Comparison of ENCODE assay signal across 2 cellular contexts in the genomic region with DNA sequence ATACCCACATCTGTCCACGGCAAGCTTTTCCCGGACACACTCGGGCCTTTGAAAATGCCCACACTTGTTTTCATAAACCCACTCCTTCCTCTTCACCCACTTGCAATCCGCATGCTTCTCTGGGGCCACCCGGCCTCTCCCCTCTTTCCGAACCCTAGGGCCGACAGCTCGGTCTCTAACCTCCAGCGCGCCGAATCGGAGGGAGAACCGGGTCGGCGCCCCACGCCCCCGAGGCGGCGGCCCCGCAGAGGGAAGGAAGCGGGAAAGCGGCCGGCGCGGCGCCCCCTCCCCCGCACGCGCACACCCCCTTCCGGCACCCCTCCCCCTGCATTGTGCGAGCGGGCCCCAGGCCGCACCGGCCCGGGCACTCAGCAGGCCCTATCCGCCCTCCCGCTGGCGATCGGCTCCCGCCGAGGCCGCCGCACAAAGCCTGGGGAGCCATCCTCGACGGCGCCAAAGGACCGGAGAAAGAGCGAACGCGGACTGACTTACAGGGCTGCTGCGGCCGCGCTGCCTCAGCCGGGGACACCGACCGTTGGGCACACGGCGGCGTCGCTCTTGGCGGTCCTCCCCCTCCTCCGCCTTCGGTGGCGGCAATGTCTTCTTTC.
TF ChIP-seq lines count a peak whose summit lies in the region.

No MANE protein-coding gene starts in this region.

TF ChIP-seq in WTC11, 78 proteins besides CTCF, POLR2A, EP300 and RAD21 (continued from another document and continues in another):
- TF ChIP-seq, protein P1, sequence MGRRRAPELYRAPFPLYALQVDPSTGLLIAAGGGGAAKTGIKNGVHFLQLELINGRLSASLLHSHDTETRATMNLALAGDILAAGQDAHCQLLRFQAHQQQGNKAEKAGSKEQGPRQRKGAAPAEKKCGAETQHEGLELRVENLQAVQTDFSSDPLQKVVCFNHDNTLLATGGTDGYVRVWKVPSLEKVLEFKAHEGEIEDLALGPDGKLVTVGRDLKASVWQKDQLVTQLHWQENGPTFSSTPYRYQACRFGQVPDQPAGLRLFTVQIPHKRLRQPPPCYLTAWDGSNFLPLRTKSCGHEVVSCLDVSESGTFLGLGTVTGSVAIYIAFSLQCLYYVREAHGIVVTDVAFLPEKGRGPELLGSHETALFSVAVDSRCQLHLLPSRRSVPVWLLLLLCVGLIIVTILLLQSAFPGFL (CRISPR knock-in tag; IDR thresholded peaks at IDR 0.05; ENCODE audit: borderline replicate concordance): no peak
- TF ChIP-seq, protein P2, sequence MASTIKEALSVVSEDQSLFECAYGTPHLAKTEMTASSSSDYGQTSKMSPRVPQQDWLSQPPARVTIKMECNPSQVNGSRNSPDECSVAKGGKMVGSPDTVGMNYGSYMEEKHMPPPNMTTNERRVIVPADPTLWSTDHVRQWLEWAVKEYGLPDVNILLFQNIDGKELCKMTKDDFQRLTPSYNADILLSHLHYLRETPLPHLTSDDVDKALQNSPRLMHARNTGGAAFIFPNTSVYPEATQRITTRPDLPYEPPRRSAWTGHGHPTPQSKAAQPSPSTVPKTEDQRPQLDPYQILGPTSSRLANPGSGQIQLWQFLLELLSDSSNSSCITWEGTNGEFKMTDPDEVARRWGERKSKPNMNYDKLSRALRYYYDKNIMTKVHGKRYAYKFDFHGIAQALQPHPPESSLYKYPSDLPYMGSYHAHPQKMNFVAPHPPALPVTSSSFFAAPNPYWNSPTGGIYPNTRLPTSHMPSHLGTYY (CRISPR knock-in tag; IDR thresholded peaks at IDR 0.05): no peak
- TF ChIP-seq ESRRA (CRISPR knock-in tag; IDR thresholded peaks at IDR 0.05; ENCODE audit: borderline replicate concordance): no peak
- no peak for TF ChIP-seq GTF2I (CRISPR knock-in tag; conservative IDR thresholded peaks at IDR 0.05)
- peak; percentile 66; the same call in 1 of the 2 replicates for TF ChIP-seq KAT7 (CRISPR knock-in tag; IDR thresholded peaks at IDR 0.05; ENCODE audit: borderline replicate concordance)
- TF ChIP-seq, protein P3, sequence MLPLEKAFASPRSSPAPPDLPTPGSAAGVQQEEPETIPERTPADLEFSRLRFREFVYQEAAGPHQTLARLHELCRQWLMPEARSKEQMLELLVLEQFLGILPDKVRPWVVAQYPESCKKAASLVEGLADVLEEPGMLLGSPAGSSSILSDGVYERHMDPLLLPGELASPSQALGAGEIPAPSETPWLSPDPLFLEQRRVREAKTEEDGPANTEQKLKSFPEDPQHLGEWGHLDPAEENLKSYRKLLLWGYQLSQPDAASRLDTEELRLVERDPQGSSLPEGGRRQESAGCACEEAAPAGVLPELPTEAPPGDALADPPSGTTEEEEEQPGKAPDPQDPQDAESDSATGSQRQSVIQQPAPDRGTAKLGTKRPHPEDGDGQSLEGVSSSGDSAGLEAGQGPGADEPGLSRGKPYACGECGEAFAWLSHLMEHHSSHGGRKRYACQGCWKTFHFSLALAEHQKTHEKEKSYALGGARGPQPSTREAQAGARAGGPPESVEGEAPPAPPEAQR (CRISPR knock-in tag; IDR thresholded peaks at IDR 0.05): no peak
- no peak for TF ChIP-seq NR1H2 (CRISPR knock-in tag; IDR thresholded peaks at IDR 0.05)
- TF ChIP-seq RORB (CRISPR knock-in tag; IDR thresholded peaks at IDR 0.05): no peak
- TF ChIP-seq MYBL2 (CRISPR knock-in tag; IDR thresholded peaks at IDR 0.05): peak; percentile 84
- no peak for TF ChIP-seq TP53 (CRISPR knock-in tag; IDR thresholded peaks at IDR 0.05)
- TF ChIP-seq SMAD4 (CRISPR knock-in tag; IDR thresholded peaks at IDR 0.05): peak; percentile 68; the same call in 1 of the 2 replicates
- TF ChIP-seq SMAD3 (CRISPR knock-in tag; IDR thresholded peaks at IDR 0.05; ENCODE audit: borderline replicate concordance): no peak
- no peak for TF ChIP-seq TEAD1 (CRISPR knock-in tag; IDR thresholded peaks at IDR 0.05)
- TF ChIP-seq, protein P4, sequence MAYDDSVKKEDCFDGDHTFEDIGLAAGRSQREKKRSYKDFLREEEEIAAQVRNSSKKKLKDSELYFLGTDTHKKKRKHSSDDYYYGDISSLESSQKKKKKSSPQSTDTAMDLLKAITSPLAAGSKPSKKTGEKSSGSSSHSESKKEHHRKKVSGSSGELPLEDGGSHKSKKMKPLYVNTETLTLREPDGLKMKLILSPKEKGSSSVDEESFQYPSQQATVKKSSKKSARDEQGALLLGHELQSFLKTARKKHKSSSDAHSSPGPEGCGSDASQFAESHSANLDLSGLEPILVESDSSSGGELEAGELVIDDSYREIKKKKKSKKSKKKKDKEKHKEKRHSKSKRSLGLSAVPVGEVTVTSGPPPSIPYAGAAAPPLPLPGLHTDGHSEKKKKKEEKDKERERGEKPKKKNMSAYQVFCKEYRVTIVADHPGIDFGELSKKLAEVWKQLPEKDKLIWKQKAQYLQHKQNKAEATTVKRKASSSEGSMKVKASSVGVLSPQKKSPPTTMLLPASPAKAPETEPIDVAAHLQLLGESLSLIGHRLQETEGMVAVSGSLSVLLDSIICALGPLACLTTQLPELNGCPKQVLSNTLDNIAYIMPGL (CRISPR knock-in tag; IDR thresholded peaks at IDR 0.05): peak; percentile 52; the same call in 1 of the 2 replicates
- TF ChIP-seq, protein P5, sequence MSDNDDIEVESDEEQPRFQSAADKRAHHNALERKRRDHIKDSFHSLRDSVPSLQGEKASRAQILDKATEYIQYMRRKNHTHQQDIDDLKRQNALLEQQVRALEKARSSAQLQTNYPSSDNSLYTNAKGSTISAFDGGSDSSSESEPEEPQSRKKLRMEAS (CRISPR knock-in tag; IDR thresholded peaks at IDR 0.05): no peak
- TF ChIP-seq, protein P6, sequence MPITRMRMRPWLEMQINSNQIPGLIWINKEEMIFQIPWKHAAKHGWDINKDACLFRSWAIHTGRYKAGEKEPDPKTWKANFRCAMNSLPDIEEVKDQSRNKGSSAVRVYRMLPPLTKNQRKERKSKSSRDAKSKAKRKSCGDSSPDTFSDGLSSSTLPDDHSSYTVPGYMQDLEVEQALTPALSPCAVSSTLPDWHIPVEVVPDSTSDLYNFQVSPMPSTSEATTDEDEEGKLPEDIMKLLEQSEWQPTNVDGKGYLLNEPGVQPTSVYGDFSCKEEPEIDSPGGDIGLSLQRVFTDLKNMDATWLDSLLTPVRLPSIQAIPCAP (CRISPR knock-in tag; IDR thresholded peaks at IDR 0.05): peak; percentile 61; the same call in 1 of the 2 replicates

TF ChIP-seq in HepG2, 621 proteins besides CTCF, POLR2A, EP300 and RAD21 (continued from another document and continues in another):
- TF ChIP-seq, protein P7, sequence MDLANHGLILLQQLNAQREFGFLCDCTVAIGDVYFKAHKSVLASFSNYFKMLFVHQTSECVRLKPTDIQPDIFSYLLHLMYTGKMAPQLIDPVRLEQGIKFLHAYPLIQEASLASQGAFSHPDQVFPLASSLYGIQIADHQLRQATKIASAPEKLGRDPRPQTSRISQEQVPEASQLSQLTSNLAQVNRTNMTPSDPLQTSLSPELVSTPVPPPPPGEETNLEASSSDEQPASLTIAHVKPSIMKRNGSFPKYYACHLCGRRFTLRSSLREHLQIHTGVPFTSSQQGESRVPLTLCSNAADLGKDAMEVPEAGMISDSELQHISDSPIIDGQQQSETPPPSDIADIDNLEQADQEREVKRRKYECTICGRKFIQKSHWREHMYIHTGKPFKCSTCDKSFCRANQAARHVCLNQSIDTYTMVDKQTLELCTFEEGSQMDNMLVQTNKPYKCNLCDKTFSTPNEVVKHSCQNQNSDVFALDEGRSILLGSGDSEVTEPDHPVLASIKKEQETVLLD (CRISPR knock-in tag; IDR thresholded peaks at IDR 0.05; ENCODE audit: low read depth): 0 out of 2 replicates have a peak, but pooled peaks have one; percentile 72
- peak; percentile 38; the same call in 1 of the 2 replicates for TF ChIP-seq ELF4 (CRISPR knock-in tag; IDR thresholded peaks at IDR 0.05; ENCODE audit: borderline replicate concordance)
- TF ChIP-seq ZSCAN21 (CRISPR knock-in tag; IDR thresholded peaks at IDR 0.05; ENCODE audit: borderline replicate concordance): peak; percentile 71; the same call in 1 of the 2 replicates
- TF ChIP-seq, protein P8, sequence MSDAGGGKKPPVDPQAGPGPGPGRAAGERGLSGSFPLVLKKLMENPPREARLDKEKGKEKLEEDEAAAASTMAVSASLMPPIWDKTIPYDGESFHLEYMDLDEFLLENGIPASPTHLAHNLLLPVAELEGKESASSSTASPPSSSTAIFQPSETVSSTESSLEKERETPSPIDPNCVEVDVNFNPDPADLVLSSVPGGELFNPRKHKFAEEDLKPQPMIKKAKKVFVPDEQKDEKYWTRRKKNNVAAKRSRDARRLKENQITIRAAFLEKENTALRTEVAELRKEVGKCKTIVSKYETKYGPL (CRISPR knock-in tag; IDR thresholded peaks at IDR 0.05): no peak
- TF ChIP-seq MAF1 (CRISPR knock-in tag; IDR thresholded peaks at IDR 0.05; ENCODE audit: borderline replicate concordance): no peak; the same call in 1 of the 2 replicates
- TF ChIP-seq TCF7 (IDR thresholded peaks at IDR 0.05; ENCODE audit: low read depth): no peak
- TF ChIP-seq, protein P9, sequence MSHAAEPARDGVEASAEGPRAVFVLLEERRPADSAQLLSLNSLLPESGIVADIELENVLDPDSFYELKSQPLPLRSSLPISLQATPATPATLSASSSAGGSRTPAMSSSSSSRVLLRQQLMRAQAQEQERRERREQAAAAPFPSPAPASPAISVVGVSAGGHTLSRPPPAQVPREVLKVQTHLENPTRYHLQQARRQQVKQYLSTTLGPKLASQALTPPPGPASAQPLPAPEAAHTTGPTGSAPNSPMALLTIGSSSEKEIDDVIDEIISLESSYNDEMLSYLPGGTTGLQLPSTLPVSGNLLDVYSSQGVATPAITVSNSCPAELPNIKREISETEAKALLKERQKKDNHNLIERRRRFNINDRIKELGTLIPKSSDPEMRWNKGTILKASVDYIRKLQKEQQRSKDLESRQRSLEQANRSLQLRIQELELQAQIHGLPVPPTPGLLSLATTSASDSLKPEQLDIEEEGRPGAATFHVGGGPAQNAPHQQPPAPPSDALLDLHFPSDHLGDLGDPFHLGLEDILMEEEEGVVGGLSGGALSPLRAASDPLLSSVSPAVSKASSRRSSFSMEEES (CRISPR knock-in tag; IDR thresholded peaks at IDR 0.05): no peak
- TF ChIP-seq, protein P10, sequence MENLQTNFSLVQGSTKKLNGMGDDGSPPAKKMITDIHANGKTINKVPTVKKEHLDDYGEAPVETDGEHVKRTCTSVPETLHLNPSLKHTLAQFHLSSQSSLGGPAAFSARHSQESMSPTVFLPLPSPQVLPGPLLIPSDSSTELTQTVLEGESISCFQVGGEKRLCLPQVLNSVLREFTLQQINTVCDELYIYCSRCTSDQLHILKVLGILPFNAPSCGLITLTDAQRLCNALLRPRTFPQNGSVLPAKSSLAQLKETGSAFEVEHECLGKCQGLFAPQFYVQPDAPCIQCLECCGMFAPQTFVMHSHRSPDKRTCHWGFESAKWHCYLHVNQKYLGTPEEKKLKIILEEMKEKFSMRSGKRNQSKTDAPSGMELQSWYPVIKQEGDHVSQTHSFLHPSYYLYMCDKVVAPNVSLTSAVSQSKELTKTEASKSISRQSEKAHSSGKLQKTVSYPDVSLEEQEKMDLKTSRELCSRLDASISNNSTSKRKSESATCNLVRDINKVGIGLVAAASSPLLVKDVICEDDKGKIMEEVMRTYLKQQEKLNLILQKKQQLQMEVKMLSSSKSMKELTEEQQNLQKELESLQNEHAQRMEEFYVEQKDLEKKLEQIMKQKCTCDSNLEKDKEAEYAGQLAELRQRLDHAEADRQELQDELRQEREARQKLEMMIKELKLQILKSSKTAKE (CRISPR knock-in tag; IDR thresholded peaks at IDR 0.05; ENCODE audit: borderline replicate concordance): 0 out of 2 replicates have a peak, but pooled peaks have one; percentile 5
- TF ChIP-seq SAFB2 (CRISPR knock-in tag; IDR thresholded peaks at IDR 0.05; ENCODE audit: borderline replicate concordance, low read depth): 0 out of 2 replicates have a peak, but pooled peaks have one; percentile 4
- TF ChIP-seq, protein P11, sequence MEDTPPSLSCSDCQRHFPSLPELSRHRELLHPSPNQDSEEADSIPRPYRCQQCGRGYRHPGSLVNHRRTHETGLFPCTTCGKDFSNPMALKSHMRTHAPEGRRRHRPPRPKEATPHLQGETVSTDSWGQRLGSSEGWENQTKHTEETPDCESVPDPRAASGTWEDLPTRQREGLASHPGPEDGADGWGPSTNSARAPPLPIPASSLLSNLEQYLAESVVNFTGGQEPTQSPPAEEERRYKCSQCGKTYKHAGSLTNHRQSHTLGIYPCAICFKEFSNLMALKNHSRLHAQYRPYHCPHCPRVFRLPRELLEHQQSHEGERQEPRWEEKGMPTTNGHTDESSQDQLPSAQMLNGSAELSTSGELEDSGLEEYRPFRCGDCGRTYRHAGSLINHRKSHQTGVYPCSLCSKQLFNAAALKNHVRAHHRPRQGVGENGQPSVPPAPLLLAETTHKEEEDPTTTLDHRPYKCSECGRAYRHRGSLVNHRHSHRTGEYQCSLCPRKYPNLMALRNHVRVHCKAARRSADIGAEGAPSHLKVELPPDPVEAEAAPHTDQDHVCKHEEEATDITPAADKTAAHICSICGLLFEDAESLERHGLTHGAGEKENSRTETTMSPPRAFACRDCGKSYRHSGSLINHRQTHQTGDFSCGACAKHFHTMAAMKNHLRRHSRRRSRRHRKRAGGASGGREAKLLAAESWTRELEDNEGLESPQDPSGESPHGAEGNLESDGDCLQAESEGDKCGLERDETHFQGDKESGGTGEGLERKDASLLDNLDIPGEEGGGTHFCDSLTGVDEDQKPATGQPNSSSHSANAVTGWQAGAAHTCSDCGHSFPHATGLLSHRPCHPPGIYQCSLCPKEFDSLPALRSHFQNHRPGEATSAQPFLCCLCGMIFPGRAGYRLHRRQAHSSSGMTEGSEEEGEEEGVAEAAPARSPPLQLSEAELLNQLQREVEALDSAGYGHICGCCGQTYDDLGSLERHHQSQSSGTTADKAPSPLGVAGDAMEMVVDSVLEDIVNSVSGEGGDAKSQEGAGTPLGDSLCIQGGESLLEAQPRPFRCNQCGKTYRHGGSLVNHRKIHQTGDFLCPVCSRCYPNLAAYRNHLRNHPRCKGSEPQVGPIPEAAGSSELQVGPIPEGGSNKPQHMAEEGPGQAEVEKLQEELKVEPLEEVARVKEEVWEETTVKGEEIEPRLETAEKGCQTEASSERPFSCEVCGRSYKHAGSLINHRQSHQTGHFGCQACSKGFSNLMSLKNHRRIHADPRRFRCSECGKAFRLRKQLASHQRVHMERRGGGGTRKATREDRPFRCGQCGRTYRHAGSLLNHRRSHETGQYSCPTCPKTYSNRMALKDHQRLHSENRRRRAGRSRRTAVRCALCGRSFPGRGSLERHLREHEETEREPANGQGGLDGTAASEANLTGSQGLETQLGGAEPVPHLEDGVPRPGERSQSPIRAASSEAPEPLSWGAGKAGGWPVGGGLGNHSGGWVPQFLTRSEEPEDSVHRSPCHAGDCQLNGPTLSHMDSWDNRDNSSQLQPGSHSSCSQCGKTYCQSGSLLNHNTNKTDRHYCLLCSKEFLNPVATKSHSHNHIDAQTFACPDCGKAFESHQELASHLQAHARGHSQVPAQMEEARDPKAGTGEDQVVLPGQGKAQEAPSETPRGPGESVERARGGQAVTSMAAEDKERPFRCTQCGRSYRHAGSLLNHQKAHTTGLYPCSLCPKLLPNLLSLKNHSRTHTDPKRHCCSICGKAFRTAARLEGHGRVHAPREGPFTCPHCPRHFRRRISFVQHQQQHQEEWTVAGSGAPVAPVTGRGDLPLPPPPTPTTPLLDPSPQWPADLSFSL (CRISPR knock-in tag; IDR thresholded peaks at IDR 0.05): no peak
- TF ChIP-seq, protein P12, sequence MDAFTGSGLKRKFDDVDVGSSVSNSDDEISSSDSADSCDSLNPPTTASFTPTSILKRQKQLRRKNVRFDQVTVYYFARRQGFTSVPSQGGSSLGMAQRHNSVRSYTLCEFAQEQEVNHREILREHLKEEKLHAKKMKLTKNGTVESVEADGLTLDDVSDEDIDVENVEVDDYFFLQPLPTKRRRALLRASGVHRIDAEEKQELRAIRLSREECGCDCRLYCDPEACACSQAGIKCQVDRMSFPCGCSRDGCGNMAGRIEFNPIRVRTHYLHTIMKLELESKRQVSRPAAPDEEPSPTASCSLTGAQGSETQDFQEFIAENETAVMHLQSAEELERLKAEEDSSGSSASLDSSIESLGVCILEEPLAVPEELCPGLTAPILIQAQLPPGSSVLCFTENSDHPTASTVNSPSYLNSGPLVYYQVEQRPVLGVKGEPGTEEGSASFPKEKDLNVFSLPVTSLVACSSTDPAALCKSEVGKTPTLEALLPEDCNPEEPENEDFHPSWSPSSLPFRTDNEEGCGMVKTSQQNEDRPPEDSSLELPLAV (CRISPR knock-in tag; conservative IDR thresholded peaks at IDR 0.05; ENCODE audit: low read depth): no peak
- TF ChIP-seq KLF9 (CRISPR knock-in tag; IDR thresholded peaks at IDR 0.05; ENCODE audit: low read depth): no peak
- no peak for TF ChIP-seq ZNF296 (CRISPR knock-in tag; conservative IDR thresholded peaks at IDR 0.05)
